8 cellular contexts compared by ENCODE assay signal in the genomic region with DNA sequence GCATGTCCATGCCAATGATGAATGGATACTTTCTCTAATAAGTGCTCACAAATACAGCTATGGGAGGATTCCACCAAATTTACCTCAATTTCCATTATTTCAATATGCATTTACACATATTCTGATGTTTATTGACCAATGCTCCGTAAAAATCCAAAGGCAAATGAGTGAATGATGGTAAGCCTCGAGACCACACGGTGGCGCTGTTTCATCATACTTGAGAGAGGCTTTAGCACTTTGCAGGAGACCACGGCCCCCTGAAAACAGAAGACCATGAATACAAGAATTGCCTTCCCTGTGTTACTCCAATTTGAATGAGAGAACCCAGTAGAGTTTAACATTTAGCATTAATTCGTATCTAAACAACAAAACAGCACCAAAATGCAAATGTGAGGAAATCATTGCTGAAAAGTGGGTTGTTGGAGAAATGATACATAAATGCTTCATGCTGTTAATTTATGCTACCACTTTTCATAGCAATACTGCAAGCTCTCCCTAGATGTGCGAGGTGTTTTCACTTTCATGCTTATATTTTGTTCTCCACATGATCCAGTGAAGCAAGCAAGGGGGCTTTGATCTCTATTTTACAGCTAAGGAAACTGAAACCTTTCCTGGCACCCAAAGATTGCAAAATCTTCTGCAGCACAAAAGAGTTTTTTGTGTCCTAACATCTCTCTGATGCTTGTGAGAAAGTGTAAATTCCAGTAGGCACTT.
DNase-seq lines count a peak whose midpoint lies in the region; ATAC-seq lines count a peak whose summit lies in the region.

No MANE protein-coding gene starts in this region.

- peaks cover 0 to 33% (median 0%) of the 10 kb centered on the region in 11 experiments; a peak in 4 of 22 replicates for H3K27me3 ChIP-seq in BLaER1 treated with 17β-estradiol and CSF1 and Interleukin-3, amounts not matched to agents 10 nM and 100 nM

- DNase-seq in NCI-H2196 (lab: John Stamatoyannopoulos, UW; ENCODE audit: unreplicated experiment) = peak; percentile 83
- DNase-seq in activated CD4-positive, CD25-positive, alpha-beta regulatory T cell treated with anti-CD3 and anti-CD28 coated beads, Interleukin-2, amount 50 U/mL, for 72 hours = peak; percentile 51
- DNase-seq in cerebellar cortex (ENCODE audit: low spot score) = peak; percentile 90
- DNase-seq in left kidney (ENCODE audit: low read depth, low spot score) = peak; percentile 95
- peak; percentile 62 for DNase-seq in stimulated activated CD4-positive, alpha-beta T cell treated with anti-CD3 and anti-CD28 coated beads, Interleukin-4, amount 100 ng/mL, for 1 hour

- peaks cover 12 to 29% (median 24%) of the 10 kb centered on the region in 10 experiments; a peak in 18 of 20 replicates for H3K4me1 ChIP-seq in BLaER1 treated with 17β-estradiol and CSF1 and Interleukin-3, amounts not matched to agents 10 nM and 100 nM

- H4K20me1 ChIP-seq in BLaER1 treated with 17β-estradiol and CSF1 and Interleukin-3, amounts not matched to agents 10 nM and 100 nM = no peaks in the 10 kb centered on the region

- no peaks in the 10 kb centered on the region for H3K9me3 ChIP-seq in BLaER1 treated with 17β-estradiol and CSF1 and Interleukin-3, amounts not matched to agents 10 nM and 100 nM (replicated peaks in 1 of 11)

- ATAC-seq in GM21576 (IDR thresholded peaks at IDR 0.05; ENCODE audit: unreplicated experiment) = peak; percentile 50
- ATAC-seq in GM21447 (IDR thresholded peaks at IDR 0.05; ENCODE audit: unreplicated experiment) = no peak

- H3K4me2 ChIP-seq in BLaER1 treated with 17β-estradiol and CSF1 and Interleukin-3, amounts not matched to agents 10 nM and 100 nM = peak overlapping the region; percentile 38 to 77 (median 63); a peak in 21 of 22 replicates

- H3K36me3 ChIP-seq in BLaER1 treated with 17β-estradiol and CSF1 and Interleukin-3, amounts not matched to agents 10 nM and 100 nM = no peaks in the 10 kb centered on the region

- H3K9ac ChIP-seq in BLaER1 treated with 17β-estradiol and CSF1 and Interleukin-3, amounts not matched to agents 10 nM and 100 nM = peak overlapping the region in 4 of 11 experiments; percentile 4 to 40 (median 16); a peak in 3 of 22 replicates

- H3K4me3 ChIP-seq in BLaER1 treated with 17β-estradiol and CSF1 and Interleukin-3, amounts not matched to agents 10 nM and 100 nM = no peak overlapping the region

- peak overlapping the region in 5 of 11 experiments; percentile 19 to 58 (median 42); a peak in 6 of 22 replicates for H3K27ac ChIP-seq in BLaER1 treated with 17β-estradiol and CSF1 and Interleukin-3, amounts not matched to agents 10 nM and 100 nM
